ENCODE assay signal across 9 cellular contexts in genomic region chr11:64843971-64844329, GRCh38. TPM values are rescaled to one million over a fixed set of nuclear protein-coding genes. Genes with fewer than 3 reads are reported as not detected.
A peak's percentile ranks its signal among the peaks of the same experiment; 100 is the strongest.
DNase-seq lines count a peak whose midpoint lies in the region; ATAC-seq, FAIRE-seq and TF ChIP-seq lines count a peak whose summit lies in the region.
"Had no signal": no experiment of that assay in that cellular context is flagged by ENCODE, and none has a peak within 500 bp of the region (broad histone marks: within the 10 kb centered on the region; RNA-seq: fewer than 3 reads in every experiment).

No MANE protein-coding gene starts in this region.

- H3K4me3 ChIP-seq in HepG2 (replicated peaks in 1 of 3; ENCODE audit: insufficient read depth in 1 of 3, low read depth in 2 of 3, low read length in 3 of 3) (peak overlapping the region; percentile 57 to 84 (median 68)), transverse colon (peak overlapping the region; percentile 16 to 66 (median 54))

- no peak for TF ChIP-seq RAD21 in HepG2 (CRISPR knock-in tag; IDR thresholded peaks at IDR 0.05)

- intact Hi-C loops in HepG2 (cut with micrococcal nuclease; ENCODE audit: unreplicated experiment) (loop anchor here (10.0 kb wide), 1 partner anchor 59 kb away; no protein-coding TSS in a partner anchor), transverse colon (cut with DNase I; ENCODE audit: low total_unique reads) (no loop called here), left ventricle myocardium superior (cut with micrococcal nuclease) (no loop called here)

- no peaks in the 10 kb centered on the region for H4K20me1 ChIP-seq in HepG2 (ENCODE audit: insufficient read depth, low read length)

- H3K36me3 Mint-ChIP-seq in activated naive CD4-positive, alpha-beta T cell treated with anti-CD3 and anti-CD28 coated beads, Interleukin-2, amount 50 U/mL, for 24 hours = peaks cover 3% of the 10 kb centered on the region
- no peaks in the 10 kb centered on the region for H3K36me3 Mint-ChIP-seq in activated naive CD8-positive, alpha-beta T cell treated with anti-CD3 and anti-CD28 coated beads for 36 hours

- no peaks in the 10 kb centered on the region for H3K79me2 ChIP-seq in HepG2 (ENCODE audit: insufficient read depth, low read length)

- H3K4me1 ChIP-seq in HepG2 (ENCODE audit: insufficient read depth, low read length) (peaks cover 65% of the 10 kb centered on the region), transverse colon (peaks cover 15 to 37% (median 26%) of the 10 kb centered on the region in 4 donors)

- CTCF ChIA-PET in HepG2 (lab: Yijun Ruan, JAX; ENCODE audit: low intra/inter-chr PET ratio, low total read pairs) = interaction anchor here (1.9 kb wide), 1 partner anchor 51 kb away, joined by 8 read pairs; no protein-coding TSS in a partner anchor

- TF ChIP-seq POLR2A in HepG2 (IDR thresholded peaks at IDR 0.05; ENCODE audit: insufficient read depth in 1 of 2, low read depth in 2 of 2, low read length in 2 of 2) = no peak
- TF ChIP-seq POLR2A in transverse colon (IDR thresholded peaks at IDR 0.05) = no peak

- H3K27me3 Mint-ChIP-seq in activated naive CD4-positive, alpha-beta T cell treated with anti-CD3 and anti-CD28 coated beads, Interleukin-2, amount 50 U/mL, for 24 hours = no peaks in the 10 kb centered on the region
- H3K27me3 Mint-ChIP-seq in activated naive CD8-positive, alpha-beta T cell treated with anti-CD3 and anti-CD28 coated beads for 36 hours = no peaks in the 10 kb centered on the region

- H3K27ac ChIP-seq in HepG2 (ENCODE audit: extremely low read length, insufficient read depth, low read length) (no peak overlapping the region), transverse colon (peak overlapping the region; percentile 75 to 90 (median 88))

- peak overlapping the region; percentile 77 for H3K4me3 Mint-ChIP-seq in activated naive CD4-positive, alpha-beta T cell treated with anti-CD3 and anti-CD28 coated beads, Interleukin-2, amount 50 U/mL, for 24 hours
- peak overlapping the region; percentile 67 for H3K4me3 Mint-ChIP-seq in activated naive CD8-positive, alpha-beta T cell treated with anti-CD3 and anti-CD28 coated beads for 36 hours

- H3K27ac Mint-ChIP-seq in activated naive CD4-positive, alpha-beta T cell treated with anti-CD3 and anti-CD28 coated beads, Interleukin-2, amount 50 U/mL, for 24 hours = peak overlapping the region; percentile 91
- H3K27ac Mint-ChIP-seq in activated naive CD8-positive, alpha-beta T cell treated with anti-CD3 and anti-CD28 coated beads for 36 hours = no peak overlapping the region

- TF ChIP-seq CTCF in HepG2 (CRISPR knock-in tag; IDR thresholded peaks at IDR 0.05) (no peak), transverse colon (IDR thresholded peaks at IDR 0.05) (no peak)

- H3K27me3 ChIP-seq in HepG2 (ENCODE audit: control insufficient read depth in 1 of 2, insufficient read depth in 2 of 2, low read length in 2 of 2) = no peaks in the 10 kb centered on the region; a peak in 2 of 5 replicates
- no peaks in the 10 kb centered on the region for H3K27me3 ChIP-seq in transverse colon

- TF ChIP-seq EP300 in HepG2 (IDR thresholded peaks at IDR 0.05; ENCODE audit: low read depth in 2 of 2, low read length in 2 of 2) (no peak), HepG2 (CRISPR knock-in tag; IDR thresholded peaks at IDR 0.05; ENCODE audit: borderline replicate concordance) (no peak), transverse colon (IDR thresholded peaks at IDR 0.05; ENCODE audit: low read depth) (no peak)

- peaks cover 35% of the 10 kb centered on the region for H3K4me1 Mint-ChIP-seq in activated naive CD4-positive, alpha-beta T cell treated with anti-CD3 and anti-CD28 coated beads, Interleukin-2, amount 50 U/mL, for 24 hours
- H3K4me1 Mint-ChIP-seq in activated naive CD8-positive, alpha-beta T cell treated with anti-CD3 and anti-CD28 coated beads for 36 hours = peaks cover 22% of the 10 kb centered on the region

- BruUV-seq in HepG2 (replicated peaks; lab: Mats Ljungman, UMichigan) = no TSS peak

- no peaks in the 10 kb centered on the region for H3K36me3 ChIP-seq in HepG2 (replicated peaks in 1 of 2; ENCODE audit: control insufficient read depth in 1 of 2, insufficient read depth in 2 of 2, low read length in 2 of 2)
- H3K36me3 ChIP-seq in transverse colon = no peaks in the 10 kb centered on the region

- WGBS in HepG2 (ENCODE audit: low lambda C conversion rate) = 2% methylated on average over 14 of the region's 19 CpGs
- 26% methylated on average over 18 of the region's 19 CpGs; no CpG with 5 or more reads in 1 of the 2 donors for WGBS in transverse colon (ENCODE audit: low coverage in 1 of 2), 2 donors

- DNase-seq in activated naive CD4-positive, alpha-beta T cell treated with Interleukin-2 at 50 U/mL for 16 hours = no peak
- DNase-seq in activated naive CD8-positive, alpha-beta T cell treated with anti-CD3 and anti-CD28 coated beads for 36 hours = no peak
- DNase-seq in HepG2 (ENCODE audit: low spot score) (no peak), transverse colon (no peak), left ventricle myocardium superior (no peak)
- no peak for DNase-seq in activated CD8-positive, alpha-beta memory T cell treated with anti-CD3 and anti-CD28 coated beads, Interleukin-2, amount 50 U/mL, for 4 hours

- POLR2A ChIA-PET in HepG2 (lab: Yijun Ruan, JAX) = interaction anchor here (1.0 to 4.5 kb wide), 7 partner anchors 21 to 154 kb away, joined by 3 to 20 read pairs (median 5); partner anchors contain the start of genes MAP4K2 and SF1

- in situ Hi-C loops in HepG2 (cut with HindIII; ENCODE audit: extremely low pct_ligation_motif_present, low pct_unique_long_range_greater_than_20kb) (loop anchor here (5.0 kb wide), 1 partner anchor 42 kb away; the partner anchor contains the start of gene MAP4K2), transverse colon (cut with MboI; ENCODE audit: low pct_ligation_motif_present in 1 of 4, low pct_unique_long_range_greater_than_20kb in 1 of 4, low sequenced_read_pairs in 3 of 4) (loop anchor here in 1 of 4 donors (10.0 kb wide), 1 partner anchor 51 kb away; no protein-coding TSS in a partner anchor)

- H3K4me2 ChIP-seq in HepG2 (ENCODE audit: low read depth, low read length) = peak overlapping the region; percentile 99

- FAIRE-seq in HepG2 (lab: Jason Lieb, UNC) = no peak
- FAIRE-seq: frontal cortex had no signal

- peak overlapping the region; percentile 44 for H3K9ac ChIP-seq in HepG2 (ENCODE audit: insufficient read depth, low read depth, low read length)

- ATAC-seq in HepG2 (peak; percentile 3), GM18498 (IDR thresholded peaks at IDR 0.05; ENCODE audit: unreplicated experiment) (no peak), left ventricle myocardium superior (no peak)

- no peaks in the 10 kb centered on the region for H3K9me3 Mint-ChIP-seq in activated naive CD4-positive, alpha-beta T cell treated with anti-CD3 and anti-CD28 coated beads, Interleukin-2, amount 50 U/mL, for 24 hours
- H3K9me3 Mint-ChIP-seq in activated naive CD8-positive, alpha-beta T cell treated with anti-CD3 and anti-CD28 coated beads for 36 hours = no peaks in the 10 kb centered on the region

- no peaks in the 10 kb centered on the region for H3K9me3 ChIP-seq in HepG2 (ENCODE audit: low read length)
- no peaks in the 10 kb centered on the region for H3K9me3 ChIP-seq in transverse colon

- no peak overlapping the region for H2AFZ ChIP-seq in HepG2 (ENCODE audit: low read length)

RNA-seq across cellular contexts. Expression of gene CDC42BPG, which starts 0.5 kb away (rescaled TPM):
- total RNA-seq in activated naive CD8-positive, alpha-beta T cell treated with anti-CD3 and anti-CD28 coated beads for 36 hours = under 1 TPM; 0.46 to 0.54 TPM
- total RNA-seq in HepG2 (2016; rRNA removed; fragmentation: Illumina TruSeq; extraction: Trizol) (0.77 and 1.4 TPM in 2 replicates), transverse colon (10 to 100 TPM; 32.6 to 82.3 (median 46.9) TPM), left ventricle myocardium superior (0.40 TPM)
- total RNA-seq in HepG2 (2016; cell fraction: cytosol; rRNA removed; fragmentation: Illumina TruSeq; extraction: Trizol; ENCODE audit: low read depth) = 0.10 and 0.35 TPM in 2 replicates
- 0.42 and 1.4 TPM in 2 replicates for total RNA-seq in HepG2 (2016; cell fraction: insoluble cytoplasmic fraction; rRNA removed; fragmentation: Illumina TruSeq; extraction: Trizol)
- 0.37 and 0.38 TPM in 2 replicates for total RNA-seq in HepG2 (2016; cell fraction: membrane; rRNA removed; fragmentation: Illumina TruSeq; extraction: Trizol)
- total RNA-seq in HepG2 (2016; cell fraction: nucleus; rRNA removed; fragmentation: Illumina TruSeq; extraction: Trizol) = 1.8 and 2.0 TPM in 2 replicates
- polyA plus RNA-seq in HepG2 (2011; rRNA removed) = 0.55 and 0.99 TPM in 2 replicates
- polyA plus RNA-seq in HepG2 (2011; cell fraction: cytosol; rRNA removed) = 0.34 and 0.54 TPM in 2 replicates
- polyA plus RNA-seq in HepG2 (2011; cell fraction: nucleus; rRNA removed) = 6.3 and 7.3 TPM in 2 replicates
- polyA plus RNA-seq in HepG2 (2012) = 1.2 and 1.3 TPM in 2 replicates
- 0.06 and 0.11 TPM in 2 replicates for polyA plus RNA-seq in HepG2 (2016; cell fraction: cytosol; fragmentation: Illumina TruSeq; extraction: Trizol; ENCODE audit: low read depth)
- 0.63 and 0.75 TPM in 2 replicates for polyA plus RNA-seq in HepG2 (2016; cell fraction: insoluble cytoplasmic fraction; fragmentation: Illumina TruSeq; extraction: Trizol; ENCODE audit: low read depth)
- polyA plus RNA-seq in HepG2 (2016; cell fraction: membrane; fragmentation: Illumina TruSeq; extraction: Trizol; ENCODE audit: low read depth) = 0.24 and 0.70 TPM in 2 replicates
- 4.9 and 5.6 TPM in 2 replicates for polyA plus RNA-seq in HepG2 (2016; cell fraction: nucleus; fragmentation: Illumina TruSeq; extraction: Trizol; ENCODE audit: insufficient read depth, low read depth)
- 1.3 and 2.7 TPM in 2 replicates for polyA minus RNA-seq in HepG2 (2011; rRNA and poly(A)+ RNA removed; ENCODE audit: low replicate concordance)
- polyA minus RNA-seq in HepG2 (2011; cell fraction: cytosol; rRNA and poly(A)+ RNA removed) = 0.59 and 1.6 TPM in 2 replicates
- polyA minus RNA-seq in HepG2 (2011; cell fraction: nucleus; rRNA and poly(A)+ RNA removed) = 1.9 and 4.0 TPM in 2 replicates

RNA-seq across cellular contexts. Expression of gene MEN1, which starts 33.6 kb away (rescaled TPM):
- 10 to 100 TPM; 35.8 to 37.0 TPM for total RNA-seq in activated naive CD8-positive, alpha-beta T cell treated with anti-CD3 and anti-CD28 coated beads for 36 hours
- 15.3 and 20.5 TPM in 2 replicates for total RNA-seq in HepG2 (2016; rRNA removed; fragmentation: Illumina TruSeq; extraction: Trizol)
- 3.8 and 4.3 TPM in 2 replicates for total RNA-seq in HepG2 (2016; cell fraction: cytosol; rRNA removed; fragmentation: Illumina TruSeq; extraction: Trizol; ENCODE audit: low read depth)
- 11.7 and 21.5 TPM in 2 replicates for total RNA-seq in HepG2 (2016; cell fraction: insoluble cytoplasmic fraction; rRNA removed; fragmentation: Illumina TruSeq; extraction: Trizol)
- total RNA-seq in HepG2 (2016; cell fraction: membrane; rRNA removed; fragmentation: Illumina TruSeq; extraction: Trizol) = 9.8 and 11.2 TPM in 2 replicates
- 16.8 and 17.9 TPM in 2 replicates for total RNA-seq in HepG2 (2016; cell fraction: nucleus; rRNA removed; fragmentation: Illumina TruSeq; extraction: Trizol)
- polyA plus RNA-seq in HepG2 (2011; rRNA removed) = 27.3 and 30.9 TPM in 2 replicates
- 11.1 and 16.7 TPM in 2 replicates for polyA plus RNA-seq in HepG2 (2011; cell fraction: cytosol; rRNA removed)
- polyA plus RNA-seq in HepG2 (2011; cell fraction: nucleus; rRNA removed) = 97.2 and 109 TPM in 2 replicates
- 19.6 and 26.4 TPM in 2 replicates for polyA plus RNA-seq in HepG2 (2012)
- 5.0 and 5.9 TPM in 2 replicates for polyA plus RNA-seq in HepG2 (2016; cell fraction: cytosol; fragmentation: Illumina TruSeq; extraction: Trizol; ENCODE audit: low read depth)
- polyA plus RNA-seq in HepG2 (2016; cell fraction: insoluble cytoplasmic fraction; fragmentation: Illumina TruSeq; extraction: Trizol; ENCODE audit: low read depth) = 24.4 and 31.0 TPM in 2 replicates
- polyA plus RNA-seq in HepG2 (2016; cell fraction: membrane; fragmentation: Illumina TruSeq; extraction: Trizol; ENCODE audit: low read depth) = 13.6 and 15.0 TPM in 2 replicates
- 70.2 and 70.8 TPM in 2 replicates for polyA plus RNA-seq in HepG2 (2016; cell fraction: nucleus; fragmentation: Illumina TruSeq; extraction: Trizol; ENCODE audit: insufficient read depth, low read depth)
- 38.1 and 40.7 TPM in 2 replicates for polyA minus RNA-seq in HepG2 (2011; rRNA and poly(A)+ RNA removed; ENCODE audit: low replicate concordance)
- 14.8 and 15.4 TPM in 2 replicates for polyA minus RNA-seq in HepG2 (2011; cell fraction: cytosol; rRNA and poly(A)+ RNA removed)
- 11.1 and 15.7 TPM in 2 replicates for polyA minus RNA-seq in HepG2 (2011; cell fraction: nucleus; rRNA and poly(A)+ RNA removed)
- total RNA-seq in transverse colon = 10 to 100 TPM; 19.5 to 30.3 (median 25.4) TPM
- 9.1 TPM for total RNA-seq in left ventricle myocardium superior

RNA-seq across cellular contexts. Expression of gene EHD1, which starts 34.5 kb away (rescaled TPM):
- total RNA-seq in activated naive CD8-positive, alpha-beta T cell treated with anti-CD3 and anti-CD28 coated beads for 36 hours = 100 to 1,000 TPM; 103 to 112 TPM
- total RNA-seq in HepG2 (2016; rRNA removed; fragmentation: Illumina TruSeq; extraction: Trizol) = 22.0 and 26.6 TPM in 2 replicates
- total RNA-seq in HepG2 (2016; cell fraction: cytosol; rRNA removed; fragmentation: Illumina TruSeq; extraction: Trizol; ENCODE audit: low read depth) = 8.1 and 9.7 TPM in 2 replicates
- total RNA-seq in HepG2 (2016; cell fraction: insoluble cytoplasmic fraction; rRNA removed; fragmentation: Illumina TruSeq; extraction: Trizol) = 22.9 and 29.1 TPM in 2 replicates
- total RNA-seq in HepG2 (2016; cell fraction: membrane; rRNA removed; fragmentation: Illumina TruSeq; extraction: Trizol) = 11.0 and 11.5 TPM in 2 replicates
- 16.8 and 19.6 TPM in 2 replicates for total RNA-seq in HepG2 (2016; cell fraction: nucleus; rRNA removed; fragmentation: Illumina TruSeq; extraction: Trizol)
- polyA plus RNA-seq in HepG2 (2011; rRNA removed) = 23.6 and 29.4 TPM in 2 replicates
- 20.8 and 31.1 TPM in 2 replicates for polyA plus RNA-seq in HepG2 (2011; cell fraction: cytosol; rRNA removed)
- polyA plus RNA-seq in HepG2 (2011; cell fraction: nucleus; rRNA removed) = 42.3 and 43.0 TPM in 2 replicates
- polyA plus RNA-seq in HepG2 (2012) = 18.8 and 23.3 TPM in 2 replicates
- 3.5 and 3.9 TPM in 2 replicates for polyA plus RNA-seq in HepG2 (2016; cell fraction: cytosol; fragmentation: Illumina TruSeq; extraction: Trizol; ENCODE audit: low read depth)
- 29.0 and 35.3 TPM in 2 replicates for polyA plus RNA-seq in HepG2 (2016; cell fraction: insoluble cytoplasmic fraction; fragmentation: Illumina TruSeq; extraction: Trizol; ENCODE audit: low read depth)
- 7.9 and 9.3 TPM in 2 replicates for polyA plus RNA-seq in HepG2 (2016; cell fraction: membrane; fragmentation: Illumina TruSeq; extraction: Trizol; ENCODE audit: low read depth)
- 33.4 and 34.4 TPM in 2 replicates for polyA plus RNA-seq in HepG2 (2016; cell fraction: nucleus; fragmentation: Illumina TruSeq; extraction: Trizol; ENCODE audit: insufficient read depth, low read depth)
- 63.9 and 78.7 TPM in 2 replicates for polyA minus RNA-seq in HepG2 (2011; rRNA and poly(A)+ RNA removed; ENCODE audit: low replicate concordance)
- 21.2 and 28.0 TPM in 2 replicates for polyA minus RNA-seq in HepG2 (2011; cell fraction: cytosol; rRNA and poly(A)+ RNA removed)
- 15.5 and 22.1 TPM in 2 replicates for polyA minus RNA-seq in HepG2 (2011; cell fraction: nucleus; rRNA and poly(A)+ RNA removed)
- total RNA-seq in transverse colon = 100 to 1,000 TPM in 2 of 4 donors, 10 to 100 TPM in 2; 67.9 to 202 (median 116) TPM
- 52.5 TPM for total RNA-seq in left ventricle myocardium superior

RNA-seq across cellular contexts. Expression of gene MAP4K2, which starts 40.9 kb away (rescaled TPM):
- total RNA-seq in activated naive CD8-positive, alpha-beta T cell treated with anti-CD3 and anti-CD28 coated beads for 36 hours = 10 to 100 TPM; 60.4 to 63.8 TPM
- total RNA-seq in HepG2 (2016; rRNA removed; fragmentation: Illumina TruSeq; extraction: Trizol) (7.8 and 8.3 TPM in 2 replicates), transverse colon (100 to 1,000 TPM in 2 of 4 donors, 10 to 100 TPM in 2; 10.1 to 369 (median 90.9) TPM), left ventricle myocardium superior (8.6 TPM)
- 3.5 and 4.1 TPM in 2 replicates for total RNA-seq in HepG2 (2016; cell fraction: cytosol; rRNA removed; fragmentation: Illumina TruSeq; extraction: Trizol; ENCODE audit: low read depth)
- 4.8 and 7.6 TPM in 2 replicates for total RNA-seq in HepG2 (2016; cell fraction: insoluble cytoplasmic fraction; rRNA removed; fragmentation: Illumina TruSeq; extraction: Trizol)
- 10.9 and 11.1 TPM in 2 replicates for total RNA-seq in HepG2 (2016; cell fraction: membrane; rRNA removed; fragmentation: Illumina TruSeq; extraction: Trizol)
- total RNA-seq in HepG2 (2016; cell fraction: nucleus; rRNA removed; fragmentation: Illumina TruSeq; extraction: Trizol) = 6.7 and 7.4 TPM in 2 replicates
- 15.5 and 17.6 TPM in 2 replicates for polyA plus RNA-seq in HepG2 (2011; rRNA removed)
- polyA plus RNA-seq in HepG2 (2011; cell fraction: cytosol; rRNA removed) = 7.7 and 11.1 TPM in 2 replicates
- polyA plus RNA-seq in HepG2 (2011; cell fraction: nucleus; rRNA removed) = 71.3 and 101 TPM in 2 replicates
- 8.7 and 10.1 TPM in 2 replicates for polyA plus RNA-seq in HepG2 (2012)
- 5.1 and 6.2 TPM in 2 replicates for polyA plus RNA-seq in HepG2 (2016; cell fraction: cytosol; fragmentation: Illumina TruSeq; extraction: Trizol; ENCODE audit: low read depth)
- polyA plus RNA-seq in HepG2 (2016; cell fraction: insoluble cytoplasmic fraction; fragmentation: Illumina TruSeq; extraction: Trizol; ENCODE audit: low read depth) = 7.8 and 9.1 TPM in 2 replicates
- polyA plus RNA-seq in HepG2 (2016; cell fraction: membrane; fragmentation: Illumina TruSeq; extraction: Trizol; ENCODE audit: low read depth) = 9.5 and 11.8 TPM in 2 replicates
- 20.0 and 20.1 TPM in 2 replicates for polyA plus RNA-seq in HepG2 (2016; cell fraction: nucleus; fragmentation: Illumina TruSeq; extraction: Trizol; ENCODE audit: insufficient read depth, low read depth)
- 25.9 and 40.8 TPM in 2 replicates for polyA minus RNA-seq in HepG2 (2011; rRNA and poly(A)+ RNA removed; ENCODE audit: low replicate concordance)
- 4.3 and 6.6 TPM in 2 replicates for polyA minus RNA-seq in HepG2 (2011; cell fraction: cytosol; rRNA and poly(A)+ RNA removed)
- polyA minus RNA-seq in HepG2 (2011; cell fraction: nucleus; rRNA and poly(A)+ RNA removed) = 8.7 and 10.9 TPM in 2 replicates

Comparison
In these comparisons a context has a peak if more than half of its experiments do, and no peak if none do; other contexts are left out.
1. RNA of gene CDC42BPG, which starts 0.5 kb away (total RNA-seq): 32.6 to 82.3 TPM in transverse colon; 0.10 to 2.0 TPM in HepG2, 0.46 to 0.54 TPM in activated naive CD8-positive, alpha-beta T cell treated with anti-CD3 and anti-CD28 coated beads for 36 hours and 0.40 TPM in left ventricle myocardium superior (single experiment); every median in the first group is over 10 times any median in the second.